1 cellular context compared by ENCODE assay signal in the genomic region with DNA sequence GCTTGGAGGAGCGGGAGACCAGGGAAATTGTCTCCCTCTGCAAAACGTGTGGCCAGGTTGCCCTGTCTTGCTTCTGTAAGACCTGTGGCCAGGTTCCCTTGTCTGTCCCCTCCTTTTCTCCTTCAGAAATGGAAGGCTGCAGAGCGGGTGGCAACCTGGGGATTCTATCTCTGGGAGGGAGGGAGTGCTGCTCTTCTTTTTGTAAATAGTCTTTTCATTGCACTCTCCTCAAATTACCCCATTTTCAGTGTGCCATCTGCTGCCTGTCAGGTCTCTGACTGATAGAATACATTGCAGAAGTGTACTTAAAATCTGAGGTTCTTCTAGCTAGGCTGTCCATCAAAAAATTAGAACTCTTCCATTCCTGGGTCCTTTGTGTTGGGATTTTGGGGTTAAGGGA.
TF ChIP-seq lines count a peak whose summit lies in the region.

No MANE protein-coding gene starts in this region.

TF ChIP-seq in WTC11, 78 proteins besides CTCF, POLR2A, EP300 and RAD21 (continued from another document):
- TF ChIP-seq, protein P1, sequence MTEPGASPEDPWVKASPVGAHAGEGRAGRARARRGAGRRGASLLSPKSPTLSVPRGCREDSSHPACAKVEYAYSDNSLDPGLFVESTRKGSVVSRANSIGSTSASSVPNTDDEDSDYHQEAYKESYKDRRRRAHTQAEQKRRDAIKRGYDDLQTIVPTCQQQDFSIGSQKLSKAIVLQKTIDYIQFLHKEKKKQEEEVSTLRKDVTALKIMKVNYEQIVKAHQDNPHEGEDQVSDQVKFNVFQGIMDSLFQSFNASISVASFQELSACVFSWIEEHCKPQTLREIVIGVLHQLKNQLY (CRISPR knock-in tag; IDR thresholded peaks at IDR 0.05): no peak
- TF ChIP-seq, protein P2, sequence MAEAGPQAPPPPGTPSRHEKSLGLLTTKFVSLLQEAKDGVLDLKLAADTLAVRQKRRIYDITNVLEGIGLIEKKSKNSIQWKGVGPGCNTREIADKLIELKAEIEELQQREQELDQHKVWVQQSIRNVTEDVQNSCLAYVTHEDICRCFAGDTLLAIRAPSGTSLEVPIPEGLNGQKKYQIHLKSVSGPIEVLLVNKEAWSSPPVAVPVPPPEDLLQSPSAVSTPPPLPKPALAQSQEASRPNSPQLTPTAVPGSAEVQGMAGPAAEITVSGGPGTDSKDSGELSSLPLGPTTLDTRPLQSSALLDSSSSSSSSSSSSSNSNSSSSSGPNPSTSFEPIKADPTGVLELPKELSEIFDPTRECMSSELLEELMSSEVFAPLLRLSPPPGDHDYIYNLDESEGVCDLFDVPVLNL (CRISPR knock-in tag; IDR thresholded peaks at IDR 0.05; ENCODE audit: borderline replicate concordance, low read depth): no peak
- TF ChIP-seq TP53 (CRISPR knock-in tag; IDR thresholded peaks at IDR 0.05): no peak
TF ChIP-seq in WTC11: peak in this region for 0.
